17 cellular contexts compared by ENCODE assay signal in genomic region chr14:43778956-43779639, GRCh38.
"Had no signal": no experiment of that assay in that cellular context is flagged by ENCODE, and none has a peak within 500 bp of the region (broad histone marks: within the 10 kb centered on the region; RNA-seq: fewer than 3 reads in every experiment).

No MANE protein-coding gene starts in this region.

- H3K4me3 Mint-ChIP-seq: activated CD4-positive, alpha-beta memory T cell treated with anti-CD3 and anti-CD28 coated beads, Interleukin-2, amount 10 ng/mL, durations not matched to agents 7 days and 5 days; activated CD4-positive, alpha-beta T cell treated with anti-CD3 and anti-CD28 coated beads, Interleukin-2, amount 10 ng/mL, durations not matched to agents 24 days and 14 days; dendritic cell treated with granulocyte-macrophage colony-stimulating factor and Interleukin-4, amounts not matched to agents 40 ng/mL and 50 ng/mL, for 4 days; natural killer cell treated with Interleukin-12 subunit alpha and Interleukin-12 subunit beta and Interleukin-15 and Interleukin-18, amount 100 ng/mL, for 72 hours; stimulated activated effector memory CD8-positive, alpha-beta T cell treated with anti-CD3 and anti-CD28 coated beads, Interleukin-12 subunit alpha, Interleukin-12 subunit beta, amount 100 ng/mL, for 72 hours had no signal

- H3K36me3 Mint-ChIP-seq: stimulated activated effector memory CD8-positive, alpha-beta T cell treated with anti-CD3 and anti-CD28 coated beads, Interleukin-12 subunit alpha, Interleukin-12 subunit beta, amount 100 ng/mL, for 72 hours had no signal

- H3K27ac Mint-ChIP-seq: activated CD4-positive, alpha-beta memory T cell treated with anti-CD3 and anti-CD28 coated beads, Interleukin-2, amount 10 ng/mL, durations not matched to agents 7 days and 5 days; activated CD4-positive, alpha-beta T cell treated with anti-CD3 and anti-CD28 coated beads, Interleukin-2, amount 10 ng/mL, durations not matched to agents 24 days and 14 days; activated naive CD4-positive, alpha-beta T cell treated with anti-CD3 and anti-CD28 coated beads, Interleukin-2, amount 50 U/mL, for 72 hours; dendritic cell treated with granulocyte-macrophage colony-stimulating factor and Interleukin-4, amounts not matched to agents 40 ng/mL and 50 ng/mL, for 4 days; natural killer cell treated with Interleukin-12 subunit alpha and Interleukin-12 subunit beta and Interleukin-15 and Interleukin-18, amount 100 ng/mL, for 72 hours; stimulated activated effector memory CD8-positive, alpha-beta T cell treated with anti-CD3 and anti-CD28 coated beads, Interleukin-12 subunit alpha, Interleukin-12 subunit beta, amount 100 ng/mL, for 72 hours had no signal

- H3K4me1 Mint-ChIP-seq: activated CD4-positive, alpha-beta memory T cell treated with anti-CD3 and anti-CD28 coated beads, Interleukin-2, amount 10 ng/mL, durations not matched to agents 7 days and 5 days; activated CD4-positive, alpha-beta T cell treated with anti-CD3 and anti-CD28 coated beads, Interleukin-2, amount 10 ng/mL, durations not matched to agents 24 days and 14 days; stimulated activated effector memory CD8-positive, alpha-beta T cell treated with anti-CD3 and anti-CD28 coated beads, Interleukin-12 subunit alpha, Interleukin-12 subunit beta, amount 100 ng/mL, for 72 hours had no signal

- H3K27me3 Mint-ChIP-seq: activated CD4-positive, alpha-beta memory T cell treated with anti-CD3 and anti-CD28 coated beads, Interleukin-2, amount 10 ng/mL, durations not matched to agents 7 days and 5 days; activated CD4-positive, alpha-beta T cell treated with anti-CD3 and anti-CD28 coated beads, Interleukin-2, amount 10 ng/mL, durations not matched to agents 24 days and 14 days; dendritic cell treated with granulocyte-macrophage colony-stimulating factor and Interleukin-4, amounts not matched to agents 40 ng/mL and 50 ng/mL, for 4 days; natural killer cell treated with Interleukin-12 subunit alpha and Interleukin-12 subunit beta and Interleukin-15 and Interleukin-18, amount 100 ng/mL, for 72 hours had no signal

- DNase-seq: activated CD4-positive, alpha-beta memory T cell treated with anti-CD3 and anti-CD28 coated beads, Interleukin-2, amount 10 ng/mL, durations not matched to agents 7 days and 5 days; activated CD4-positive, alpha-beta T cell treated with anti-CD3 and anti-CD28 coated beads, Interleukin-2, amount 10 ng/mL, durations not matched to agents 24 days and 14 days; activated gamma-delta T cell; brain microvascular endothelial cell; caudate nucleus; effector CD4-positive, alpha-beta T cell; kidney glomerular epithelial cell; left ventricle myocardium superior; midbrain; psoas muscle; stimulated activated CD4-positive, alpha-beta T cell treated with anti-CD3 and anti-CD28 coated beads, Interleukin-2, amount 100 ng/mL, for 24 hours; transverse colon had no signal

- ATAC-seq: activated CD4-positive, CD25-positive, alpha-beta regulatory T cell treated with anti-CD3 and anti-CD28 coated beads, Interleukin-2, amount 50 U/mL, for 24 hours; activated naive CD4-positive, alpha-beta T cell treated with anti-CD3 and anti-CD28 coated beads, Interleukin-2, amount 50 U/mL, for 72 hours; left ventricle myocardium superior; natural killer cell treated with Interleukin-12 subunit alpha and Interleukin-12 subunit beta and Interleukin-15 and Interleukin-18, amount 100 ng/mL, for 72 hours; psoas muscle; stimulated activated effector memory CD8-positive, alpha-beta T cell treated with anti-CD3 and anti-CD28 coated beads, Interleukin-12 subunit alpha, Interleukin-12 subunit beta, amount 100 ng/mL, for 72 hours had no signal
